ENCODE assay signal across 10 cellular contexts in genomic region chr7:102291056-102291915, GRCh38. TPM values are rescaled to one million over a fixed set of nuclear protein-coding genes. Genes with fewer than 3 reads are reported as not detected.
A peak's percentile ranks its signal among the peaks of the same experiment; 100 is the strongest.
DNase-seq lines count a peak whose midpoint lies in the region; ATAC-seq and TF ChIP-seq lines count a peak whose summit lies in the region.
"Had no signal": no experiment of that assay in that cellular context is flagged by ENCODE, and none has a peak within 500 bp of the region (broad histone marks: within the 10 kb centered on the region; RNA-seq: fewer than 3 reads in every experiment).

No MANE protein-coding gene starts in this region.

- in situ Hi-C loops in GM13977 (cut with MboI; ENCODE audit: low pct_unique_long_range_greater_than_20kb, low sequenced_read_pairs, unreplicated experiment): no loop called here

- no peak overlapping the region for H3K4me3 ChIP-seq in gastroesophageal sphincter
- H3K4me3 ChIP-seq in uterus: no peak overlapping the region
- H3K4me3 ChIP-seq: prostate gland had no signal

- 51 to 85% methylated on average over 4 to 7 of the region's 18 CpGs for WGBS in gastroesophageal sphincter (ENCODE audit: low coverage in 1 of 2), 2 donors

- H3K27me3 Mint-ChIP-seq in endothelial cell (ENCODE audit: unreplicated experiment): peaks cover 11% of the 10 kb centered on the region

- H3K4me1 Mint-ChIP-seq in endothelial cell (ENCODE audit: unreplicated experiment): peaks cover 6% of the 10 kb centered on the region

- intact Hi-C loops in uterus (cut with DNase I; ENCODE audit: low total_unique reads): no loop called here

- TF ChIP-seq POLR2A in gastroesophageal sphincter (IDR thresholded peaks at IDR 0.05) (no peak), uterus (IDR thresholded peaks at IDR 0.05) (no peak)

- TF ChIP-seq EP300 in gastroesophageal sphincter (IDR thresholded peaks at IDR 0.05): no peak

- H3K27ac ChIP-seq in gastroesophageal sphincter: no peak overlapping the region
- H3K27ac ChIP-seq in uterus: no peak overlapping the region
- H3K27ac ChIP-seq: prostate gland had no signal

- H3K36me3 ChIP-seq in gastroesophageal sphincter (no peaks in the 10 kb centered on the region), uterus (no peaks in the 10 kb centered on the region)
- H3K36me3 ChIP-seq: prostate gland had no signal

- DNase-seq in GM13977 (ENCODE audit: low spot score) (peak; percentile 89), GM20000 (ENCODE audit: low spot score) (peak; percentile 86), germinal center (ENCODE audit: low spot score) (peak; percentile 74), HCEC 1CT (no peak), endothelial cell (ENCODE audit: low spot score) (no peak), uterus (no peak)
- DNase-seq: NCI-H2029 treated with DMSO at 0.1 percent for 48 hours had no signal

- H3K27me3 ChIP-seq in gastroesophageal sphincter (peaks cover 32% of the 10 kb centered on the region), uterus (no peaks in the 10 kb centered on the region)

- H3K9me3 ChIP-seq in gastroesophageal sphincter (no peaks in the 10 kb centered on the region), uterus (no peaks in the 10 kb centered on the region)
- H3K9me3 ChIP-seq: prostate gland had no signal

- H3K4me1 ChIP-seq in gastroesophageal sphincter (peaks cover 0 to 30% (median 5%) of the 10 kb centered on the region in 3 donors), uterus (no peaks in the 10 kb centered on the region)

- ATAC-seq in HG03460 (IDR thresholded peaks at IDR 0.05; ENCODE audit: unreplicated experiment) (peak; percentile 43), gastroesophageal sphincter (no peak)

- no peak for TF ChIP-seq CTCF in GM13977 (IDR thresholded peaks at IDR 0.05; ENCODE audit: extremely low read depth, insufficient read depth, missing control alignments)
- no peak for TF ChIP-seq CTCF in GM20000 (IDR thresholded peaks at IDR 0.05; ENCODE audit: extremely low read depth, missing control alignments)
- TF ChIP-seq CTCF in gastroesophageal sphincter (IDR thresholded peaks at IDR 0.05): no peak
- TF ChIP-seq CTCF in endothelial cell (IDR thresholded peaks at IDR 0.05; ENCODE audit: unreplicated experiment): no peak
- no peak for TF ChIP-seq CTCF in uterus (IDR thresholded peaks at IDR 0.05)

- no peak overlapping the region for H3K4me3 Mint-ChIP-seq in endothelial cell (ENCODE audit: unreplicated experiment)

- H3K27ac Mint-ChIP-seq in endothelial cell (ENCODE audit: unreplicated experiment): no peak overlapping the region

- H3K9me3 Mint-ChIP-seq in endothelial cell (ENCODE audit: unreplicated experiment): no peaks in the 10 kb centered on the region

- H3K36me3 Mint-ChIP-seq in endothelial cell (ENCODE audit: low read depth, unreplicated experiment): no peaks in the 10 kb centered on the region

RNA-seq across cellular contexts. Expression of gene SH2B2, which starts 4.6 kb away (rescaled TPM):
- total RNA-seq in gastroesophageal sphincter: 1 to 10 TPM; 2.8 to 8.0 (median 3.8) TPM
- 2.6 TPM for total RNA-seq in endothelial cell (ENCODE audit: unreplicated experiment)
- 10 to 100 TPM in 1 of 4 donors, 1 to 10 TPM in 1, under 1 TPM in 1, not detected in 1; 0.77 to 13.8 (median 9.4) TPM for total RNA-seq in uterus

Comparison
In these comparisons a context has a peak if more than half of its experiments do, and no peak if none do; other contexts are left out.
1. DNase-seq: peak in GM13977 (single experiment), GM20000 (single experiment) and germinal center (single experiment); none in HCEC 1CT (single experiment), endothelial cell (single experiment) and uterus (0 of 2).